8 cellular contexts compared by ENCODE assay signal in genomic region chr11:47249378-47249715, GRCh38. TPM values are rescaled to one million over a fixed set of nuclear protein-coding genes. Genes with fewer than 3 reads are reported as not detected.
A peak's percentile ranks its signal among the peaks of the same experiment; 100 is the strongest.
DNase-seq lines count a peak whose midpoint lies in the region; ATAC-seq and TF ChIP-seq lines count a peak whose summit lies in the region.

No MANE protein-coding gene starts in this region.

- H3K9me3 ChIP-seq in left lung: no peaks in the 10 kb centered on the region
- no peaks in the 10 kb centered on the region for H3K9me3 ChIP-seq in testis

- H3K4me3 ChIP-seq in left lung (peak overlapping the region; percentile 57 to 72), testis (peak overlapping the region; percentile 63 to 84)

- H3K4me1 ChIP-seq in left lung (peaks cover 17 to 58% of the 10 kb centered on the region in 2 donors), testis (peaks cover 17% of the 10 kb centered on the region)

- H3K36me3 ChIP-seq in left lung (peaks cover 0 to 13% of the 10 kb centered on the region in 2 donors), testis (ENCODE audit: low read depth, missing control alignments) (no peaks in the 10 kb centered on the region)

- no peak for ATAC-seq in left lung
- no peak for ATAC-seq in GM19023 (IDR thresholded peaks at IDR 0.05; ENCODE audit: unreplicated experiment)

- peak overlapping the region; percentile 99 for H3K4me3 Mint-ChIP-seq in T-helper 2 cell treated with Interferon-gamma antibody and Interleukin-4, amounts not matched to agents 5 μg/mL and 100 μg/mL, for 36 hours

- H3K9me3 Mint-ChIP-seq in T-helper 2 cell treated with Interferon-gamma antibody and Interleukin-4, amounts not matched to agents 5 μg/mL and 100 μg/mL, for 36 hours: no peaks in the 10 kb centered on the region

- H3K27me3 Mint-ChIP-seq in T-helper 2 cell treated with Interferon-gamma antibody and Interleukin-4, amounts not matched to agents 5 μg/mL and 100 μg/mL, for 36 hours (ENCODE audit: low read depth): no peaks in the 10 kb centered on the region

- no peak for TF ChIP-seq POLR2A in testis (IDR thresholded peaks at IDR 0.05)

- WGBS in testis, 2 donors: 32% methylated on average over 3 of the region's 3 CpGs

- intact Hi-C loops in left lung (cut with DNase I) (no loop called here), testis (cut with DNase I; ENCODE audit: low total_unique reads) (no loop called here)

- peak overlapping the region; percentile 95 for H3K27ac Mint-ChIP-seq in T-helper 2 cell treated with Interferon-gamma antibody and Interleukin-4, amounts not matched to agents 5 μg/mL and 100 μg/mL, for 36 hours

- no peak for DNase-seq in T-helper 2 cell treated with Interferon-gamma antibody and Interleukin-4, amounts not matched to agents 5 μg/mL and 100 μg/mL, for 36 hours (ENCODE audit: low spot score)
- DNase-seq in T-helper 2 cell (no peak), left lung (no peak), testis (no peak), AML-193 (lab: John Stamatoyannopoulos, UW) (no peak)
- DNase-seq in stimulated activated naive CD4-positive, alpha-beta T cell treated with Interleukin-2 at 50 U/mL for 16 hours (lab: John Stamatoyannopoulos, UW): no peak

- TF ChIP-seq CTCF in left lung (IDR thresholded peaks at IDR 0.05) (no peak), testis (IDR thresholded peaks at IDR 0.05) (no peak)

- no peaks in the 10 kb centered on the region for H3K27me3 ChIP-seq in left lung
- H3K27me3 ChIP-seq in testis: no peaks in the 10 kb centered on the region

- H3K4me1 Mint-ChIP-seq in T-helper 2 cell treated with Interferon-gamma antibody and Interleukin-4, amounts not matched to agents 5 μg/mL and 100 μg/mL, for 36 hours (ENCODE audit: low read depth): peaks cover 22% of the 10 kb centered on the region

- H3K27ac ChIP-seq in angular gyrus (ENCODE audit: low read depth, low read length) (peak overlapping the region; percentile 93), left lung (peak overlapping the region; percentile 78 to 86), testis (peak overlapping the region; percentile 79 to 86)

- H3K36me3 Mint-ChIP-seq in T-helper 2 cell treated with Interferon-gamma antibody and Interleukin-4, amounts not matched to agents 5 μg/mL and 100 μg/mL, for 36 hours (ENCODE audit: low read depth): peaks cover 16% of the 10 kb centered on the region

RNA-seq across cellular contexts. Expression of gene ACP2, which starts 0.7 kb away (rescaled TPM):
- total RNA-seq in left lung (10 to 100 TPM; 41.5 to 59.9 TPM), testis (10 to 100 TPM; 61.3 to 63.7 TPM)
- polyA plus RNA-seq in testis (ENCODE audit: insufficient read depth, low read depth, low replicate concordance): 40.3 TPM

RNA-seq across cellular contexts. Expression of gene NR1H3, which starts 8.4 kb away (rescaled TPM):
- total RNA-seq in left lung (10 to 100 TPM; 39.7 to 66.9 TPM), testis (10 to 100 TPM; 29.4 to 38.2 TPM)
- 83.4 TPM for polyA plus RNA-seq in testis (ENCODE audit: insufficient read depth, low read depth, low replicate concordance)

RNA-seq across cellular contexts. Expression of gene MADD, which starts 20.6 kb away (rescaled TPM):
- total RNA-seq in left lung (10 to 100 TPM; 33.0 to 52.9 TPM), testis (100 to 1,000 TPM; 103 to 118 TPM)
- 87.8 TPM for polyA plus RNA-seq in testis (ENCODE audit: insufficient read depth, low read depth, low replicate concordance)

RNA-seq across cellular contexts. Expression of gene DDB2, which starts 34.6 kb away (rescaled TPM):
- total RNA-seq in left lung (10 to 100 TPM; 32.0 to 33.1 TPM), testis (10 to 100 TPM; 33.6 to 34.7 TPM)
- polyA plus RNA-seq in testis (ENCODE audit: insufficient read depth, low read depth, low replicate concordance): 20.7 TPM
